Comparison of ENCODE assay signal across 8 cellular contexts in genomic region chr1:89198500-89199072, GRCh38. TPM values are rescaled to one million over a fixed set of nuclear protein-coding genes. Genes with fewer than 3 reads are reported as not detected.
DNase-seq lines count a peak whose midpoint lies in the region; ATAC-seq lines count a peak whose summit lies in the region.

TSS of gene GBP4 (minus strand) at chr1:89198942. CDS start at chr1:89198834, 108 bp downstream.

- ATAC-seq in GM18909 (IDR thresholded peaks at IDR 0.05; ENCODE audit: poor library complexity, unreplicated experiment), result peak; percentile 54
- ATAC-seq in HG03103 (IDR thresholded peaks at IDR 0.05; ENCODE audit: low read depth, unreplicated experiment), result peak; percentile 41

- peak; percentile 6 for DNase-seq in activated CD4-positive, CD25-positive, alpha-beta regulatory T cell treated with anti-CD3 and anti-CD28 coated beads, Interleukin-2, amount 50 U/mL, for 16 hours (ENCODE audit: low read depth, low spot score)
- peak; percentile 44 for DNase-seq in central memory CD4-positive, alpha-beta T cell
- DNase-seq in lung microvascular endothelial cell (ENCODE audit: low read depth in 2 of 2), result peak; percentile 6 to 75
- peak; percentile 10 to 16 for DNase-seq in stimulated activated CD8-positive, alpha-beta memory T cell treated with anti-CD3 and anti-CD28 coated beads, Interleukin-15, amount 100 ng/mL, for 4 hours (ENCODE audit: low read depth in 2 of 2)
- DNase-seq in COLO829 (ENCODE audit: low spot score), result no peak
- no peak for DNase-seq in NCI-H526 (lab: John Stamatoyannopoulos, UW)

RNA-seq across cellular contexts. Expression of gene GBP4, which starts in this region (rescaled TPM):
- 2.4 TPM in 2 replicates for total RNA-seq in lung microvascular endothelial cell

Comparison
In these comparisons a context has a peak if more than half of its experiments do, and no peak if none do; other contexts are left out.
1. DNase-seq: peak in activated CD4-positive, CD25-positive, alpha-beta regulatory T cell treated with anti-CD3 and anti-CD28 coated beads, Interleukin-2, amount 50 U/mL, for 16 hours (single experiment), central memory CD4-positive, alpha-beta T cell (single experiment), lung microvascular endothelial cell (2 of 2) and stimulated activated CD8-positive, alpha-beta memory T cell treated with anti-CD3 and anti-CD28 coated beads, Interleukin-15, amount 100 ng/mL, for 4 hours (2 of 2); none in COLO829 (single experiment) and NCI-H526 (0 of 2).